11 cellular contexts compared by ENCODE assay signal in the genomic region with DNA sequence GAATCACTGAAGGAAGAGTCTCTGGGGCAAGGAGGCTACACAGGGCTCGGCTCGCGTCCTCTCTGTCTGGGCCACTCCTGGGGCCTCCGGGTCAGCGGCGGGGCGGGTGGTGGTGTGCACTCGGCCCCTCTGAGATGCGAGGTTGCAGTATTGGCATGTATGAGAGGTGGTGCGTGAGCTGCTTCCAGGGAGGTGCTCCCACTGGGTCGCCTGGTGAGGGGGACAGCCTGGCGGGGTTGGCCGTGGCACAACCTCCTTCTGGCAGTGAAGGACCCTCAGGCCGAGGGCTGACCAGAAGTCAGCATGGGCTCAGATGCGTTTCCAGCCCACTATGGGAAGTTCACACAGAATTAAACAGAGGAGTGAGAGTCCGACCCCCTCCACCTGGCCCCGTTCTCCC. TPM values are rescaled to one million over a fixed set of nuclear protein-coding genes. Genes with fewer than 3 reads are reported as not detected.
A peak's percentile ranks its signal among the peaks of the same experiment; 100 is the strongest.
DNase-seq lines count a peak whose midpoint lies in the region; ATAC-seq and TF ChIP-seq lines count a peak whose summit lies in the region.
"Had no signal": no experiment of that assay in that cellular context is flagged by ENCODE, and none has a peak within 500 bp of the region (broad histone marks: within the 10 kb centered on the region; RNA-seq: fewer than 3 reads in every experiment).

No MANE protein-coding gene starts in this region.

- H3K9me3 ChIP-seq in PC-3 (ENCODE audit: low read length), result no peaks in the 10 kb centered on the region
- no peaks in the 10 kb centered on the region for H3K9me3 ChIP-seq in suprapubic skin

- TF ChIP-seq POLR2A in suprapubic skin (IDR thresholded peaks at IDR 0.05), result no peak

- H3K9ac ChIP-seq in PC-3 (ENCODE audit: low read length), result peak overlapping the region; percentile 79

- H3K79me2 ChIP-seq in PC-3 (ENCODE audit: low read length), result no peaks in the 10 kb centered on the region

- intact Hi-C loops in PC-3 (cut with micrococcal nuclease), result no loop called here

- no TSS peak for BruUV-seq in PC-3 (replicated peaks; lab: Mats Ljungman, UMichigan)

- TF ChIP-seq EP300 in suprapubic skin (IDR thresholded peaks at IDR 0.05), result no peak

- CTCF ChIA-PET in PC-3 (lab: Charles Lee), result no interaction called here

- H3K4me1 ChIP-seq in PC-3 (ENCODE audit: insufficient read depth, low read length) (peaks cover 46% of the 10 kb centered on the region), suprapubic skin (peaks cover 27% of the 10 kb centered on the region)

- POLR2A ChIA-PET in PC-3 (lab: Charles Lee; ENCODE audit: unreplicated experiment), result no interaction called here

- no peaks in the 10 kb centered on the region for H3K36me3 ChIP-seq in PC-3 (ENCODE audit: low read depth, low read length)
- H3K36me3 ChIP-seq in suprapubic skin, result no peaks in the 10 kb centered on the region

- H2AFZ ChIP-seq in PC-3 (ENCODE audit: low read length), result no peak overlapping the region
- H2AFZ ChIP-seq: GM23338 had no signal

- H3K4me3 ChIP-seq in PC-3 (ENCODE audit: low read length) (no peak overlapping the region), coronary artery (no peak overlapping the region), suprapubic skin (no peak overlapping the region)
- H3K4me3 ChIP-seq: GM23338 had no signal

- H3K36me3 Mint-ChIP-seq in mesothelial cell of epicardium, result no peaks in the 10 kb centered on the region

- H4K20me1 ChIP-seq in PC-3 (ENCODE audit: low read length), result no peaks in the 10 kb centered on the region

- H3F3A ChIP-seq in PC-3 (ENCODE audit: low read length, unreplicated experiment), result no peaks in the 10 kb centered on the region

- DNase-seq in PC-3, result no peak
- DNase-seq in coronary artery (ENCODE audit: low spot score), result no peak
- no peak for DNase-seq in mesothelial cell of epicardium (ENCODE audit: low spot score in 2 of 2, unreplicated experiment in 2 of 2)
- DNase-seq in suprapubic skin (ENCODE audit: low spot score in 2 of 2), result no peak
- DNase-seq in activated effector memory CD4-positive, alpha-beta T cell treated with anti-CD3 and anti-CD28 coated beads, Interleukin-2, amount 50 U/mL, for 16 hours, result no peak
- DNase-seq in glomerular visceral epithelial cell (ENCODE audit: extremely low spot score), result no peak
- DNase-seq in NCI-H2029 (lab: John Stamatoyannopoulos, UW), result no peak
- DNase-seq: NCI-H2081 had no signal

- no peak for ATAC-seq in PC-3
- ATAC-seq in HG03025 (IDR thresholded peaks at IDR 0.05; ENCODE audit: low FRiP score, unreplicated experiment), result no peak

- H3K4me3 Mint-ChIP-seq in mesothelial cell of epicardium, result no peak overlapping the region
- H3K4me3 Mint-ChIP-seq: GM23338; stimulated activated naive CD8-positive, alpha-beta T cell treated with anti-CD3 and anti-CD28 coated beads, Interleukin-15, Interleukin-2, amounts not matched to agents 100 ng/mL and 50 ng/mL, for 24 hours had no signal

- H3K27me3 Mint-ChIP-seq in mesothelial cell of epicardium (ENCODE audit: low read depth), result no peaks in the 10 kb centered on the region

- H3K4me2 ChIP-seq in PC-3 (ENCODE audit: low read length), result peak overlapping the region; percentile 47
- H3K4me2 ChIP-seq: GM23338 had no signal

- WGBS in suprapubic skin, result 92% methylated on average over 16 of the region's 17 CpGs

- no peak for TF ChIP-seq CTCF in PC-3 (conservative IDR thresholded peaks at IDR 0.05; ENCODE audit: low read depth, low read length)
- TF ChIP-seq CTCF in coronary artery (IDR thresholded peaks at IDR 0.05), result no peak
- TF ChIP-seq CTCF in mesothelial cell of epicardium (IDR thresholded peaks at IDR 0.05; ENCODE audit: unreplicated experiment), result no peak
- TF ChIP-seq CTCF in suprapubic skin (IDR thresholded peaks at IDR 0.05), result no peak

- no peaks in the 10 kb centered on the region for H3K9me3 Mint-ChIP-seq in mesothelial cell of epicardium
- H3K9me3 Mint-ChIP-seq: GM23338; stimulated activated naive CD8-positive, alpha-beta T cell treated with anti-CD3 and anti-CD28 coated beads, Interleukin-15, Interleukin-2, amounts not matched to agents 100 ng/mL and 50 ng/mL, for 24 hours had no signal

- no peaks in the 10 kb centered on the region for H3K9me2 ChIP-seq in PC-3 (replicated peaks; ENCODE audit: low read length)

- H3K27me3 ChIP-seq in PC-3 (ENCODE audit: low read length) (no peaks in the 10 kb centered on the region), suprapubic skin (no peaks in the 10 kb centered on the region)

- peaks cover 40% of the 10 kb centered on the region for H3K4me1 Mint-ChIP-seq in mesothelial cell of epicardium

- peak overlapping the region; percentile 98 for H3K27ac ChIP-seq in PC-3 (ENCODE audit: low read length)
- peak overlapping the region; percentile 95 to 99 for H3K27ac ChIP-seq in coronary artery
- H3K27ac ChIP-seq in suprapubic skin, result peak overlapping the region; percentile 10

- H3K27ac Mint-ChIP-seq in mesothelial cell of epicardium, result peak overlapping the region; percentile 79
- H3K27ac Mint-ChIP-seq: stimulated activated naive CD8-positive, alpha-beta T cell treated with anti-CD3 and anti-CD28 coated beads, Interleukin-15, Interleukin-2, amounts not matched to agents 100 ng/mL and 50 ng/mL, for 24 hours had no signal

RNA-seq across cellular contexts. Expression of a gene that starts 38.5 kb away (rescaled TPM):
- total RNA-seq in PC-3 (2014; rRNA removed) (77.0 and 85.5 TPM in 2 replicates), mesothelial cell of epicardium (302 to 315 TPM (median 305 TPM) in 3 replicates), suprapubic skin (100 to 1,000 TPM in 2 of 4 donors, 10 to 100 TPM in 2; 71.9 to 157 (median 101) TPM)

Comparison
In these comparisons a context has a peak if more than half of its experiments do, and no peak if none do; other contexts are left out.
1. H3K27ac ChIP-seq: peak in every context shown above with its lines; median percentile 98 in PC-3; 97 in coronary artery; 10 in suprapubic skin.